ENCODE assay signal across 8 cellular contexts in genomic region chr22:41479671-41480396, GRCh38. TPM values are rescaled to one million over a fixed set of nuclear protein-coding genes. Genes with fewer than 3 reads are reported as not detected.
DNase-seq lines count a peak whose midpoint lies in the region; ATAC-seq and FAIRE-seq lines count a peak whose summit lies in the region.

No MANE protein-coding gene starts in this region.

- H3K36me3 ChIP-seq in adipocyte (ENCODE audit: control insufficient read depth, insufficient read depth, low read length, severe bottlenecking) (no peaks in the 10 kb centered on the region), skeletal muscle tissue (ENCODE audit: control insufficient read depth in 3 of 3, insufficient read depth in 3 of 3, low read length in 3 of 3) (peaks cover 0 to 8% (median 0%) of the 10 kb centered on the region in 3 donors)

- H3K9me3 ChIP-seq in adipocyte (ENCODE audit: control insufficient read depth, low read length), result no peaks in the 10 kb centered on the region
- no peaks in the 10 kb centered on the region for H3K9me3 ChIP-seq in skeletal muscle tissue (ENCODE audit: control insufficient read depth in 3 of 3, low read length in 3 of 3)

- no peak overlapping the region for H3K4me3 ChIP-seq in adipocyte (ENCODE audit: low read length)
- H3K4me3 ChIP-seq in skeletal muscle tissue (ENCODE audit: low read length in 3 of 3), result peak overlapping the region in 1 of 3 donors; percentile 29

- peak overlapping the region; percentile 23 for H3K9ac ChIP-seq in adipocyte (ENCODE audit: low read length)
- peak overlapping the region in 2 of 3 donors; percentile 35 to 66 for H3K9ac ChIP-seq in skeletal muscle tissue (ENCODE audit: low read depth in 1 of 3, low read length in 3 of 3)

- FAIRE-seq in HTR-8/SVneo (lab: Jason Lieb, UNC), result no peak

- peak; percentile 35 for DNase-seq in GM03348 (ENCODE audit: low spot score)
- peak; percentile 68 for DNase-seq in adipocyte (ENCODE audit: low read depth)
- peak; percentile 72 for DNase-seq in hepatic stellate cell (ENCODE audit: low spot score)
- DNase-seq in H4 (ENCODE audit: low spot score), result no peak
- DNase-seq in mucosa of gallbladder (ENCODE audit: low spot score), result no peak
- no peak for DNase-seq in HTR-8/SVneo (ENCODE audit: insufficient read length, low spot score)

- H3K27ac ChIP-seq in skeletal muscle tissue (ENCODE audit: low read depth, low read length), result peak overlapping the region; percentile 80

- no peak for ATAC-seq in HG02885 (IDR thresholded peaks at IDR 0.05; ENCODE audit: poor library complexity, unreplicated experiment)

- H3K4me1 ChIP-seq in adipocyte (ENCODE audit: control insufficient read depth, insufficient read depth, low read length) (peaks cover 52% of the 10 kb centered on the region), skeletal muscle tissue (ENCODE audit: control insufficient read depth in 3 of 3, insufficient read depth in 3 of 3, low read length in 3 of 3) (peaks cover 51 to 60% (median 58%) of the 10 kb centered on the region in 3 donors)

- H3K27me3 ChIP-seq in adipocyte (replicated peaks; ENCODE audit: control insufficient read depth, insufficient read depth, low read length), result no peaks in the 10 kb centered on the region
- H3K27me3 ChIP-seq in skeletal muscle tissue (ENCODE audit: control insufficient read depth in 3 of 3, insufficient read depth in 3 of 3, low read length in 3 of 3), result no peaks in the 10 kb centered on the region

RNA-seq across cellular contexts. Expression of gene ACO2, which starts 10.9 kb away (rescaled TPM):
- 110 TPM for total RNA-seq in skeletal muscle tissue
- total RNA-seq in H4 (2014; rRNA removed; shearing (Covaris generic)), result 53.2 and 57.4 TPM in 2 replicates
- 172 TPM for total RNA-seq in mucosa of gallbladder

RNA-seq across cellular contexts. Expression of gene PHF5A, which starts 11.3 kb away (rescaled TPM):
- 43.8 TPM for total RNA-seq in skeletal muscle tissue
- 80.0 and 123 TPM in 2 replicates for total RNA-seq in H4 (2014; rRNA removed; shearing (Covaris generic))
- 29.1 TPM for total RNA-seq in mucosa of gallbladder

RNA-seq across cellular contexts. Expression of gene TOB2, which starts 33.2 kb away (rescaled TPM):
- 15.1 TPM for total RNA-seq in skeletal muscle tissue
- total RNA-seq in H4 (2014; rRNA removed; shearing (Covaris generic)), result 8.6 and 10.4 TPM in 2 replicates
- 131 TPM for total RNA-seq in mucosa of gallbladder

Comparison
In these comparisons a context has a peak if more than half of its experiments do, and no peak if none do; other contexts are left out.
1. DNase-seq: peak in GM03348 (single experiment), adipocyte (single experiment) and hepatic stellate cell (single experiment); none in H4 (single experiment), mucosa of gallbladder (single experiment) and HTR-8/SVneo (single experiment).